Comparison of ENCODE assay signal across 8 cellular contexts in the genomic region with DNA sequence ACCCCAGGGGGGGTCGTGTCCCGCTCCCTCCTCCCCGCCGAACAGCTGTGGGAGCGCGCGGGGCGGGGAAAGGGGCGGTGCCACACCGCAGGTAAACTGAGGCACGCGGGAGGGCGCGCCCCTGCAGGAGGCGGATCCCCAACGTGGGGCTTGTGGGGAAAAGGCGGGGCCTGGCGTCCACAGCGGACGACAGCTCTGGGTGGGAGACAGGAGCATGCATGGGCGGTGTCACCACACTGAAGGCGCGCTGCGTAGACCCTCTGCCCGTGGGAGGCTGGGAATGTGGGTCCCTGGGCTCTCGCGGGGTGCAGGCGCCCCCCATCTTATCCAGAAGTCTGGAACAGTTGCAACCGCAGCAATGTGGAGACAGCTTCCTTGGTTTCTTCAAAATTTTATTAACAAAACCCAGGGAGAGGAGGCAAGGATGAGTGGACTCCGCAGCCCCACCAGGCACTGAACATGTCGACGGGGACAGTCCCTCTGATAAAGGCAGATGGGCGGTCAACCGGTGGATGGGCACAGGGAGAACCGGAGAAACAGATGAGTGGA. TPM values are rescaled to one million over a fixed set of nuclear protein-coding genes. Genes with fewer than 3 reads are reported as not detected.
DNase-seq lines count a peak whose midpoint lies in the region; ATAC-seq and TF ChIP-seq lines count a peak whose summit lies in the region.

No MANE protein-coding gene starts in this region.

- H3K4me1 Mint-ChIP-seq in central memory CD8-positive, alpha-beta T cell: peaks cover 54% of the 10 kb centered on the region
- H3K4me1 Mint-ChIP-seq in mesothelial cell of epicardium: peaks cover 28% of the 10 kb centered on the region

- no peaks in the 10 kb centered on the region for H3K27me3 Mint-ChIP-seq in central memory CD8-positive, alpha-beta T cell
- no peaks in the 10 kb centered on the region for H3K27me3 Mint-ChIP-seq in mesothelial cell of epicardium (ENCODE audit: low read depth)

- no peak for DNase-seq in central memory CD8-positive, alpha-beta T cell (ENCODE audit: low spot score in 2 of 2)
- no peak for DNase-seq in mesothelial cell of epicardium (ENCODE audit: low spot score in 2 of 2, unreplicated experiment in 2 of 2)
- no peak for DNase-seq in stimulated activated CD4-positive, alpha-beta T cell treated with anti-CD3 and anti-CD28 coated beads, Interleukin-2, amount 100 ng/mL, for 24 hours
- DNase-seq in NCI-H1436 treated with DMSO at 0.1 percent for 48 hours (lab: John Stamatoyannopoulos, UW): no peak

- no peak for TF ChIP-seq CTCF in 22Rv1 (IDR thresholded peaks at IDR 0.05)
- no peak for TF ChIP-seq CTCF in mesothelial cell of epicardium (IDR thresholded peaks at IDR 0.05; ENCODE audit: unreplicated experiment)

- no peaks in the 10 kb centered on the region for H3K9me3 Mint-ChIP-seq in central memory CD8-positive, alpha-beta T cell
- H3K9me3 Mint-ChIP-seq in mesothelial cell of epicardium: no peaks in the 10 kb centered on the region

- H3K27ac Mint-ChIP-seq in central memory CD8-positive, alpha-beta T cell (ENCODE audit: low read depth): peak overlapping the region; percentile 94
- peak overlapping the region; percentile 97 for H3K27ac Mint-ChIP-seq in mesothelial cell of epicardium

- peak overlapping the region; percentile 89 for H3K27ac ChIP-seq in 22Rv1

- peak; percentile 3 for ATAC-seq in HG03521 (IDR thresholded peaks at IDR 0.05; ENCODE audit: unreplicated experiment)
- ATAC-seq in central memory CD8-positive, alpha-beta T cell (replicated peaks; ENCODE audit: extremely low read depth, poor library complexity, severe bottlenecking): no peak
- ATAC-seq in HG02610 (IDR thresholded peaks at IDR 0.05; ENCODE audit: unreplicated experiment): no peak
- no peak for ATAC-seq in GM21825 (IDR thresholded peaks at IDR 0.05; ENCODE audit: unreplicated experiment)

- peaks cover 36% of the 10 kb centered on the region for H3K36me3 Mint-ChIP-seq in central memory CD8-positive, alpha-beta T cell (ENCODE audit: insufficient read depth)
- peaks cover 22% of the 10 kb centered on the region for H3K36me3 Mint-ChIP-seq in mesothelial cell of epicardium

- H3K4me3 Mint-ChIP-seq in central memory CD8-positive, alpha-beta T cell: peak overlapping the region; percentile 95
- H3K4me3 Mint-ChIP-seq in mesothelial cell of epicardium: peak overlapping the region; percentile 94

RNA-seq across cellular contexts. Expression of a gene that starts 0.7 kb away (rescaled TPM):
- total RNA-seq in mesothelial cell of epicardium: 87.2 to 93.0 TPM (median 88.2 TPM) in 3 replicates

RNA-seq across cellular contexts. Expression of a gene that starts 5.4 kb away (rescaled TPM):
- total RNA-seq in mesothelial cell of epicardium: 77.3 to 81.3 TPM (median 80.2 TPM) in 3 replicates

RNA-seq across cellular contexts. Expression of a gene that starts 15.8 kb away (rescaled TPM):
- total RNA-seq in mesothelial cell of epicardium: 0.44 to 0.70 TPM (median 0.65 TPM) in 3 replicates
